ENCODE assay signal across 8 cellular contexts in the genomic region with DNA sequence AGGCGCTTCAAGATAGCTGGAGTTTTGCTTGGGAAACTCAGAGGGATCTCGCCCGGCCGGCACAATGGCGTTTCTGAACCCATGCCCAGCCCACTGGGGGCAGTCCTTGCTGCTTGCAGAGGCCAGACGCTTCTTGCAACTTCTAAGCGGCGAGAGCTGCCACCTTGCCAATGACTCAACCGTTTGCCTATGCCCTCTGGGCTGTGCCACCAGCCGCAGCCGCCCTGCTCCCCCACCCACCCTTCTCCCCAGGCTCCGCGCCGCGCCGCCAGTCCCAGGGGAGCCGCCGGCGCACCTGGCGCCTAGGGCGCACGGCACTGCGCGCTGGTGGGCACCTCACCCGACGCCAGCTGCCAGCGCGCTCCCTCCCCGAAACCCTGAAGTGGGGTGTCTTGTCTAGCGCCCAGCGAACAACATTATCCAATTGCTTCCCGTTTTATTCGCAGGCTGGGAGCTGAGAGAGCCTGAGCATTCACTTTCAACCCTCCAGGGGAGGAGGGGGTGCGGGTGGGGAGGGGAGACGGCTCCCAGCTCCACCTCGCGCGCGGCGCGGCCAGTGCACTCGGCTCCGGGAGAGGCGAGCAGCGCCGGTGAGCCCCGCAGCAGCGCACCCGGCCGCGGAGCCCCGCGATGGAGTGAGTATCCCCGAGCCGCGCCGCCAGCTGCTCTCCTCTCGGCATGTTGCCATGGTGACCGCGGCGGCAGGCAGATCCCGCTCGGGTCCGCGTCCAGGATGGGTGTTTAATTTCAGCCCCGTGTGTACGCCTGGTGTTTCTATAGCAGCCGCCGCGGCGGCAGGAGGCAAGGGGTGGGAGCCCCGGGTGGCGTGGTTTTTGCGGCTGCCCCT.
DNase-seq lines count a peak whose midpoint lies in the region; ATAC-seq and TF ChIP-seq lines count a peak whose summit lies in the region.

No MANE protein-coding gene starts in this region.

- H3K36me3 Mint-ChIP-seq in WTC11 = peaks cover 9% of the 10 kb centered on the region

- peak overlapping the region; percentile 41; the same call in 1 of the 2 replicates for H2AFZ ChIP-seq in MM.1S (ENCODE audit: low read length)

- peaks cover 5% of the 10 kb centered on the region; the same call in 1 of the 2 replicates for H3K27me3 ChIP-seq in MM.1S (replicated peaks; ENCODE audit: insufficient read depth, low read length)

- H3K4me3 Mint-ChIP-seq in WTC11 = peak overlapping the region; percentile 68

- H3K9me3 Mint-ChIP-seq in WTC11 = peaks cover 15% of the 10 kb centered on the region

- H3K9me3 ChIP-seq in MM.1S (replicated peaks; ENCODE audit: insufficient read depth, low read length) = no peaks in the 10 kb centered on the region

- H3F3A ChIP-seq in MM.1S (ENCODE audit: insufficient read depth, low read length) = no peaks in the 10 kb centered on the region

- DNase-seq in AG08396 (ENCODE audit: low spot score) (peak; percentile 58), MM.1S (no peak), WTC11 (ENCODE audit: low spot score) (peak; percentile 68), left cardiac atrium (peak; percentile 69), posterior vena cava (ENCODE audit: low spot score) (peak; percentile 83), CD1c-positive myeloid dendritic cell (ENCODE audit: extremely low spot score) (no peak), mucosa of gallbladder (ENCODE audit: low spot score) (no peak)
- no peak for DNase-seq in activated CD8-positive, alpha-beta memory T cell treated with anti-CD3 and anti-CD28 coated beads for 24 hours

- intact Hi-C loops in left cardiac atrium (cut with DNase I) (no loop called here), posterior vena cava (cut with DNase I) (no loop called here)

- no peaks in the 10 kb centered on the region for H3K9me2 ChIP-seq in MM.1S (replicated peaks; ENCODE audit: insufficient read depth, low read length)

- no peak for TF ChIP-seq CTCF in MM.1S (IDR thresholded peaks at IDR 0.05; ENCODE audit: low read length)
- TF ChIP-seq CTCF in WTC11 (IDR thresholded peaks at IDR 0.05) = no peak

- CTCF ChIA-PET in WTC11 (lab: Charles Lee) = interaction anchor here (0.7 to 2.8 kb wide), 7 partner anchors 10 to 1459 kb away, joined by 3 to 9 read pairs (median 3); no protein-coding TSS in a partner anchor

- no peak overlapping the region for H3K9ac ChIP-seq in MM.1S (ENCODE audit: low read length)

- H3K4me3 ChIP-seq in MM.1S (ENCODE audit: low read length) = peak overlapping the region; percentile 38

- peaks cover 19% of the 10 kb centered on the region for H3K4me1 Mint-ChIP-seq in WTC11

- H3K27ac ChIP-seq in MM.1S (ENCODE audit: low read length) = no peak overlapping the region

- POLR2A ChIA-PET in WTC11 (lab: Charles Lee) = no interaction called here

- H3K27me3 Mint-ChIP-seq in WTC11 (ENCODE audit: low read depth) = peaks cover 67% of the 10 kb centered on the region

- ATAC-seq in WTC11 (peak; percentile 74), left cardiac atrium (peak; percentile 87 to 88)

- no peaks in the 10 kb centered on the region for H3K36me3 ChIP-seq in MM.1S (replicated peaks; ENCODE audit: insufficient read depth, low read length)

- H3K27ac Mint-ChIP-seq in WTC11 = no peak overlapping the region

- no peaks in the 10 kb centered on the region for H4K20me1 ChIP-seq in MM.1S (ENCODE audit: insufficient read depth, low read length)

- H3K4me2 ChIP-seq in MM.1S (ENCODE audit: low read depth, low read length) = peak overlapping the region; percentile 70

- H3K79me2 ChIP-seq in MM.1S (ENCODE audit: low read length) = no peaks in the 10 kb centered on the region

- H3K4me1 ChIP-seq in MM.1S (ENCODE audit: low read length) = no peaks in the 10 kb centered on the region

TF ChIP-seq in WTC11, 78 proteins besides CTCF, POLR2A, EP300 and RAD21:
- no peak for TF ChIP-seq JAZF1 (CRISPR knock-in tag; IDR thresholded peaks at IDR 0.05)
- 0 out of 2 replicates have a peak, but pooled peaks have one; percentile 15 for TF ChIP-seq ESRRA (CRISPR knock-in tag; IDR thresholded peaks at IDR 0.05; ENCODE audit: borderline replicate concordance)
TF ChIP-seq in WTC11: peak in this region for 1.

Comparison
In these comparisons a context has a peak if more than half of its experiments do, and no peak if none do; other contexts are left out.
1. DNase-seq: peak in AG08396 (single experiment), WTC11 (single experiment), left cardiac atrium (single experiment) and posterior vena cava (single experiment); none in MM.1S (single experiment), CD1c-positive myeloid dendritic cell (single experiment), mucosa of gallbladder (single experiment) and activated CD8-positive, alpha-beta memory T cell treated with anti-CD3 and anti-CD28 coated beads for 24 hours (single experiment).